Comparison of ENCODE assay signal across 15 cellular contexts in the genomic region with DNA sequence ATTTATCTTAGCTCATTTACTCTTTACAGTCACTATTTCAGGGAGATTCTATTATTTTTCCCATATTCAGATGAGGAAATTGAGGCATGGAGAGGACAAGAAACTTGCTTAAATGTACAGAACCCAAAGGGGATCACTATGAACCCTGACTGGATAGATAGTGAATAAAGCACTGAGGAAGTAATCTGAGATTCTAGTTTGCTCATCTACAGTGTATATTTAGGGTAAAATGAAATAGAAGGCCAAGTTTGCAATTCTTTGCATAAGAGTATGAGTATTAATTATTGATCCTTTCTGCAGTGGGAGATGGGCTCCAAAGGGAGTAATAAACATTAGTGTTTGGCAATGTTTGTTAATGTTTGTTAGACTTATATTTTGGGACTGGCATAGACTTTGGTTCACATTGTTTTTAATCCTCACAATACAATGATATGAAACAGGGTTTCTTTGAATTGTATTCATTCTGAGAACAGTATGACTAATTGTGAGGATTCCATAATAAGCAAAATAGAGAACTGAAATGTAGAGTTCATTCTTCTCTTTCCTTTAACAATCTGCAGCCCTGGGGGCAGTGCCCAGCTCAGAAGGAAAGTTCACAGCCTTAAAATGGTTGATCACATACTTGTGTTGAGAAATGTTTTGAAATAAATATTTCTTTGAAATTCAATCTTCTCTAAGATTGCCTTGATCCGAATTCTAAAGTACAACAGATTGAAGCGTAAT.
DNase-seq lines count a peak whose midpoint lies in the region; ATAC-seq and TF ChIP-seq lines count a peak whose summit lies in the region.
"Had no signal": no experiment of that assay in that cellular context is flagged by ENCODE, and none has a peak within 500 bp of the region (broad histone marks: within the 10 kb centered on the region; RNA-seq: fewer than 3 reads in every experiment).

No MANE protein-coding gene starts in this region.

- POLR2A ChIA-PET in WTC11 (lab: Charles Lee) = no interaction called here

- no peaks in the 10 kb centered on the region for H3K4me1 Mint-ChIP-seq in WTC11
- H3K4me1 Mint-ChIP-seq: CD14-positive monocyte, naive B cell had no signal

- ATAC-seq in GM18858 (IDR thresholded peaks at IDR 0.05; ENCODE audit: unreplicated experiment) = peak; percentile 100
- peak; percentile 99 for ATAC-seq in GM21423 (IDR thresholded peaks at IDR 0.05; ENCODE audit: unreplicated experiment)
- peak; percentile 100 for ATAC-seq in HG02981 (IDR thresholded peaks at IDR 0.05; ENCODE audit: unreplicated experiment)
- peak; percentile 99 for ATAC-seq in HG03575 (IDR thresholded peaks at IDR 0.05; ENCODE audit: extremely low read depth, insufficient number of reproducible peaks, low FRiP score, unreplicated experiment)
- no peak for ATAC-seq in WTC11
- ATAC-seq: esophagus mucosa had no signal

- 0 out of 2 replicates have a peak, but pooled peaks cover 3% of the 10 kb centered on the region for H3K9me3 Mint-ChIP-seq in WTC11

- H3K27ac Mint-ChIP-seq in WTC11 = no peak overlapping the region
- H3K27ac Mint-ChIP-seq: CD14-positive monocyte had no signal

- no peak for DNase-seq in posterior cingulate gyrus
- DNase-seq in stimulated activated CD8-positive, alpha-beta memory T cell treated with anti-CD3 and anti-CD28 coated beads, Interleukin-4, amount 100 ng/mL, for 48 hours = no peak
- no peak for DNase-seq in activated CD8-positive, alpha-beta memory T cell treated with anti-CD3 and anti-CD28 coated beads, Interleukin-2, amount 50 U/mL, for 48 hours
- no peak for DNase-seq in WTC11 (ENCODE audit: low spot score)
- DNase-seq: activated CD4-positive, CD25-positive, alpha-beta regulatory T cell treated with anti-CD3 and anti-CD28 coated beads, Interleukin-2, amount 50 U/mL, for 72 hours; activated effector memory CD4-positive, alpha-beta T cell treated with anti-CD3 and anti-CD28 coated beads, Interleukin-2, amount 50 U/mL, for 16 hours; naive B cell; NCI-H1105; NCI-H526 treated with DMSO at 0.1 percent for 48 hours had no signal

- no peak for TF ChIP-seq CTCF in WTC11 (IDR thresholded peaks at IDR 0.05)

- CTCF ChIA-PET in WTC11 (lab: Charles Lee) = no interaction called here

- H3K4me3 Mint-ChIP-seq in WTC11 = no peak overlapping the region
- H3K4me3 Mint-ChIP-seq: CD14-positive monocyte, naive B cell had no signal

- intact Hi-C loops in posterior cingulate gyrus (cut with DNase I) = no loop called here

- peaks cover 2% of the 10 kb centered on the region; the same call in 1 of the 2 replicates for H3K36me3 Mint-ChIP-seq in WTC11
- H3K36me3 Mint-ChIP-seq: CD14-positive monocyte, naive B cell had no signal

- H3K27me3 Mint-ChIP-seq in WTC11 (ENCODE audit: low read depth) = peaks cover 20% of the 10 kb centered on the region
- H3K27me3 Mint-ChIP-seq: naive B cell had no signal

TF ChIP-seq in WTC11, 78 proteins besides CTCF, POLR2A, EP300 and RAD21:
- TF ChIP-seq KAT7 (CRISPR knock-in tag; IDR thresholded peaks at IDR 0.05; ENCODE audit: borderline replicate concordance) = no peak
- no peak for TF ChIP-seq ZNF396 (CRISPR knock-in tag; IDR thresholded peaks at IDR 0.05; ENCODE audit: borderline replicate concordance)
- TF ChIP-seq GABPB1 (CRISPR knock-in tag; IDR thresholded peaks at IDR 0.05) = no peak
